Comparison of ENCODE assay signal across 22 cellular contexts in genomic region chr21:32312321-32312720, GRCh38. TPM values are rescaled to one million over a fixed set of nuclear protein-coding genes. Genes with fewer than 3 reads are reported as not detected.
"Had no signal": no experiment of that assay in that cellular context is flagged by ENCODE, and none has a peak within 500 bp of the region (broad histone marks: within the 10 kb centered on the region; RNA-seq: fewer than 3 reads in every experiment).

No MANE protein-coding gene starts in this region.

- H3K4me1 ChIP-seq: breast epithelium, lower lobe of right lung, upper lobe of right lung had no signal

- H3K4me3 ChIP-seq: adrenal gland, breast epithelium, coronary artery, esophagus muscularis mucosa, lower lobe of right lung, upper lobe of right lung had no signal

- H3K27me3 ChIP-seq: adrenal gland, breast epithelium, esophagus muscularis mucosa, upper lobe of right lung had no signal

- DNase-seq: activated CD4-positive, alpha-beta T cell treated with anti-CD3 and anti-CD28 coated beads, Interleukin-2, amount 50 U/mL, for 1 hour; activated CD4-positive, CD25-positive, alpha-beta regulatory T cell treated with anti-CD3 and anti-CD28 coated beads, Interleukin-2, amount 50 U/mL, for 72 hours; activated CD8-positive, alpha-beta T cell treated with anti-CD3 and anti-CD28 coated beads, Interleukin-2, amount 10 ng/mL, durations not matched to agents 7 days and 5 days; activated effector memory CD4-positive, alpha-beta T cell treated with anti-CD3 and anti-CD28 coated beads, Interleukin-2, amount 50 U/mL, for 16 hours; activated naive CD4-positive, alpha-beta T cell treated with anti-CD3 and anti-CD28 coated beads, Interleukin-2, amount 10 ng/mL, durations not matched to agents 7 days and 5 days; glutamatergic neuron; lower lobe of right lung; naive thymus-derived CD4-positive, alpha-beta T cell; retina; stimulated activated CD4-positive, alpha-beta T cell treated with anti-CD3 and anti-CD28 coated beads, Interleukin-2, amount 100 ng/mL, for 48 hours; stimulated activated CD8-positive, alpha-beta memory T cell treated with anti-CD3 and anti-CD28 coated beads, Interleukin-4, amount 100 ng/mL, for 48 hours; stimulated activated naive CD8-positive, alpha-beta T cell treated with anti-CD3 and anti-CD28 coated beads, Interleukin-15, Interleukin-2, amounts not matched to agents 100 U/mL and 50 U/mL, for 24 hours; T-helper 1 cell; upper lobe of right lung had no signal

- H3K4me3 Mint-ChIP-seq: activated CD8-positive, alpha-beta T cell treated with anti-CD3 and anti-CD28 coated beads, Interleukin-2, amount 10 ng/mL, durations not matched to agents 7 days and 5 days; activated naive CD4-positive, alpha-beta T cell treated with anti-CD3 and anti-CD28 coated beads, Interleukin-2, amount 10 ng/mL, durations not matched to agents 7 days and 5 days; naive thymus-derived CD4-positive, alpha-beta T cell; neural crest cell had no signal

- H3K36me3 ChIP-seq: breast epithelium had no signal

- H3K27me3 Mint-ChIP-seq: activated naive CD4-positive, alpha-beta T cell treated with anti-CD3 and anti-CD28 coated beads, Interleukin-2, amount 10 ng/mL, durations not matched to agents 7 days and 5 days; naive thymus-derived CD4-positive, alpha-beta T cell; progenitor cell of endocrine pancreas had no signal

- H3K27ac Mint-ChIP-seq: activated CD8-positive, alpha-beta T cell treated with anti-CD3 and anti-CD28 coated beads, Interleukin-2, amount 10 ng/mL, durations not matched to agents 7 days and 5 days; activated naive CD4-positive, alpha-beta T cell treated with anti-CD3 and anti-CD28 coated beads, Interleukin-2, amount 10 ng/mL, durations not matched to agents 7 days and 5 days; progenitor cell of endocrine pancreas had no signal

- H3K9me3 ChIP-seq: adrenal gland, breast epithelium, esophagus muscularis mucosa, lower lobe of right lung, upper lobe of right lung had no signal

- H3K9me3 Mint-ChIP-seq: activated naive CD4-positive, alpha-beta T cell treated with anti-CD3 and anti-CD28 coated beads, Interleukin-2, amount 10 ng/mL, durations not matched to agents 7 days and 5 days; naive thymus-derived CD4-positive, alpha-beta T cell; neural crest cell had no signal

- ATAC-seq: activated CD8-positive, alpha-beta T cell treated with anti-CD3 and anti-CD28 coated beads, Interleukin-2, amount 10 ng/mL, durations not matched to agents 7 days and 5 days; lower lobe of right lung; naive thymus-derived CD4-positive, alpha-beta T cell had no signal

RNA-seq across cellular contexts. Expression of gene MRAP, which starts 13.7 kb away (rescaled TPM):
- total RNA-seq: activated CD8-positive, alpha-beta T cell treated with anti-CD3 and anti-CD28 coated beads, Interleukin-2, amount 10 ng/mL, durations not matched to agents 7 days and 5 days; astrocyte; esophagus muscularis mucosa; frontal cortex; lower lobe of right lung; naive thymus-derived CD4-positive, alpha-beta T cell; neural crest cell had no signal
